In genomic region chr2:190990132-190990531, GRCh38 we compare ENCODE assay signal across 32 cellular contexts. TPM values are rescaled to one million over a fixed set of nuclear protein-coding genes. Genes with fewer than 3 reads are reported as not detected.
DNase-seq lines count a peak whose midpoint lies in the region; ATAC-seq and TF ChIP-seq lines count a peak whose summit lies in the region.
"Had no signal": no experiment of that assay in that cellular context is flagged by ENCODE, and none has a peak within 500 bp of the region (broad histone marks: within the 10 kb centered on the region; RNA-seq: fewer than 3 reads in every experiment).

No MANE protein-coding gene starts in this region.

- peaks cover 3% of the 10 kb centered on the region for H3K9me3 Mint-ChIP-seq in activated CD8-positive, alpha-beta T cell treated with anti-CD3 and anti-CD28 coated beads for 36 hours
- no peaks in the 10 kb centered on the region for H3K9me3 Mint-ChIP-seq in activated CD8-positive, alpha-beta T cell treated with anti-CD3 and anti-CD28 coated beads, Interleukin-2, amount 10 ng/mL, durations not matched to agents 7 days and 5 days (ENCODE audit: insufficient read depth)
- no peaks in the 10 kb centered on the region for H3K9me3 Mint-ChIP-seq in CD8-positive, alpha-beta T cell
- H3K9me3 Mint-ChIP-seq in activated B cell treated with CpG ODN at 0.5 μM for 24 hours = no peaks in the 10 kb centered on the region
- no peaks in the 10 kb centered on the region for H3K9me3 Mint-ChIP-seq in naive thymus-derived CD8-positive, alpha-beta T cell
- H3K9me3 Mint-ChIP-seq: central memory CD8-positive, alpha-beta T cell; dendritic cell treated with granulocyte-macrophage colony-stimulating factor and Interleukin-4, amounts not matched to agents 40 ng/mL and 50 ng/mL, for 4 days; neural crest cell had no signal

- no peaks in the 10 kb centered on the region for H3K27me3 Mint-ChIP-seq in activated CD8-positive, alpha-beta T cell treated with anti-CD3 and anti-CD28 coated beads for 36 hours
- no peaks in the 10 kb centered on the region for H3K27me3 Mint-ChIP-seq in activated CD8-positive, alpha-beta T cell treated with anti-CD3 and anti-CD28 coated beads, Interleukin-2, amount 10 ng/mL, durations not matched to agents 7 days and 5 days (ENCODE audit: low read depth)
- no peaks in the 10 kb centered on the region for H3K27me3 Mint-ChIP-seq in CD8-positive, alpha-beta T cell (ENCODE audit: low read depth)
- H3K27me3 Mint-ChIP-seq in activated B cell treated with CpG ODN at 0.5 μM for 24 hours = no peaks in the 10 kb centered on the region
- H3K27me3 Mint-ChIP-seq in naive thymus-derived CD8-positive, alpha-beta T cell = no peaks in the 10 kb centered on the region
- H3K27me3 Mint-ChIP-seq: central memory CD8-positive, alpha-beta T cell; dendritic cell treated with granulocyte-macrophage colony-stimulating factor and Interleukin-4, amounts not matched to agents 40 ng/mL and 50 ng/mL, for 4 days had no signal

- no peaks in the 10 kb centered on the region for H3K9me3 ChIP-seq in CD8-positive, alpha-beta T cell (ENCODE audit: low read length)
- H3K9me3 ChIP-seq: BE2C, body of pancreas, HAP-1, MG63, mucosa of descending colon, ovary, SK-N-SH had no signal

- H3K27ac ChIP-seq in CD8-positive, alpha-beta T cell (ENCODE audit: low read depth, low read length) = no peak overlapping the region
- H3K27ac ChIP-seq: body of pancreas, HL-60, KMS-11, ovary, PC-9 had no signal

- no peak overlapping the region for H3K4me3 ChIP-seq in CD8-positive, alpha-beta T cell (ENCODE audit: low read depth, low read length)
- H3K4me3 ChIP-seq: body of pancreas, HAP-1, MG63, mucosa of descending colon, ovary, PC-9 had no signal

- peaks cover 80% of the 10 kb centered on the region for H3K36me3 ChIP-seq in CD8-positive, alpha-beta T cell (ENCODE audit: insufficient read depth, low read length)
- H3K36me3 ChIP-seq: ovary had no signal

- TF ChIP-seq CTCF in activated CD8-positive, alpha-beta T cell treated with anti-CD3 and anti-CD28 coated beads for 36 hours (IDR thresholded peaks at IDR 0.05) = no peak
- TF ChIP-seq CTCF in CD8-positive, alpha-beta T cell (IDR thresholded peaks at IDR 0.05) = no peak
- TF ChIP-seq CTCF in activated B cell treated with CpG ODN at 0.5 μM for 24 hours (IDR thresholded peaks at IDR 0.05) = no peak

- H3K27me3 ChIP-seq in CD8-positive, alpha-beta T cell (ENCODE audit: insufficient read depth, low read length) = no peaks in the 10 kb centered on the region
- H3K27me3 ChIP-seq: BE2C, body of pancreas, MG63, ovary had no signal

- no peak for DNase-seq in activated CD8-positive, alpha-beta T cell treated with anti-CD3 and anti-CD28 coated beads for 36 hours
- DNase-seq in activated CD8-positive, alpha-beta T cell treated with anti-CD3 and anti-CD28 coated beads, Interleukin-2, amount 10 ng/mL, durations not matched to agents 7 days and 5 days = no peak
- no peak for DNase-seq in CD8-positive, alpha-beta T cell
- DNase-seq in activated B cell treated with CpG ODN at 0.5 μM for 24 hours (no peak), GM19240 (ENCODE audit: insufficient read length, low spot score) (no peak), NCI-H748 treated with DMSO at 0.1 percent for 48 hours (lab: John Stamatoyannopoulos, UW) (no peak)
- no peak for DNase-seq in naive thymus-derived CD8-positive, alpha-beta T cell
- DNase-seq: activated T-cell treated with anti-CD3 and anti-CD28 coated beads, Interleukin-2, amount 50 U/mL, for 48 hours; BE2C; body of pancreas; DMS153; erythroblast; left colon; mammary epithelial cell; MG63; mucosa of descending colon; NCI-H1105 treated with DMSO at 0.1 percent for 48 hours; NCI-H1930; NCI-H226; NCI-H526 treated with DMSO at 0.1 percent for 48 hours; ovary; PC-9; SK-N-SH; small intestine; stimulated activated naive CD4-positive, alpha-beta T cell had no signal

- POLR2A ChIA-PET in activated CD8-positive, alpha-beta T cell treated with anti-CD3 and anti-CD28 coated beads for 36 hours (lab: Charles Lee) = interaction anchor here (0.6 to 13.3 kb wide), 4 partner anchors 13 to 23 kb away, joined by 3 to 121 read pairs (median 6); no protein-coding TSS in a partner anchor
- POLR2A ChIA-PET in activated CD8-positive, alpha-beta T cell treated with anti-CD3 and anti-CD28 coated beads, Interleukin-2, amount 10 ng/mL, durations not matched to agents 7 days and 5 days (lab: Charles Lee) = interaction anchor here (0.9 to 2.4 kb wide), 5 partner anchors 10 to 17 kb away, joined by 3 to 8 read pairs (median 5); no protein-coding TSS in a partner anchor
- POLR2A ChIA-PET in CD8-positive, alpha-beta T cell (lab: Charles Lee) = interaction anchor here (0.8 to 1.5 kb wide), 3 partner anchors 13 to 29 kb away, joined by 3 to 4 read pairs (median 3); no protein-coding TSS in a partner anchor
- POLR2A ChIA-PET in activated B cell treated with CpG ODN at 0.5 μM for 24 hours (lab: Charles Lee) = no interaction called here
- POLR2A ChIA-PET in naive thymus-derived CD8-positive, alpha-beta T cell (lab: Charles Lee) = interaction anchor here (2.4 kb wide), 1 partner anchor 10 kb away, joined by 8 read pairs; no protein-coding TSS in a partner anchor

- peaks cover 85% of the 10 kb centered on the region for H3K36me3 Mint-ChIP-seq in activated CD8-positive, alpha-beta T cell treated with anti-CD3 and anti-CD28 coated beads for 36 hours (ENCODE audit: low read depth)
- peaks cover 91% of the 10 kb centered on the region for H3K36me3 Mint-ChIP-seq in activated CD8-positive, alpha-beta T cell treated with anti-CD3 and anti-CD28 coated beads, Interleukin-2, amount 10 ng/mL, durations not matched to agents 7 days and 5 days (ENCODE audit: low read depth)
- H3K36me3 Mint-ChIP-seq in CD8-positive, alpha-beta T cell = peaks cover 96% of the 10 kb centered on the region
- peaks cover 92% of the 10 kb centered on the region for H3K36me3 Mint-ChIP-seq in activated B cell treated with CpG ODN at 0.5 μM for 24 hours (ENCODE audit: low read depth)
- peaks cover 7 to 97% (median 72%) of the 10 kb centered on the region in 3 donors for H3K36me3 Mint-ChIP-seq in naive thymus-derived CD8-positive, alpha-beta T cell

- H3K4me1 Mint-ChIP-seq in activated CD8-positive, alpha-beta T cell treated with anti-CD3 and anti-CD28 coated beads for 36 hours (ENCODE audit: low read depth) = peaks cover 46% of the 10 kb centered on the region
- H3K4me1 Mint-ChIP-seq in activated CD8-positive, alpha-beta T cell treated with anti-CD3 and anti-CD28 coated beads, Interleukin-2, amount 10 ng/mL, durations not matched to agents 7 days and 5 days (ENCODE audit: low read depth) = peaks cover 66% of the 10 kb centered on the region
- H3K4me1 Mint-ChIP-seq in CD8-positive, alpha-beta T cell (ENCODE audit: low read depth) = peaks cover 47% of the 10 kb centered on the region
- peaks cover 3% of the 10 kb centered on the region for H3K4me1 Mint-ChIP-seq in activated B cell treated with CpG ODN at 0.5 μM for 24 hours
- H3K4me1 Mint-ChIP-seq in naive thymus-derived CD8-positive, alpha-beta T cell = peaks cover 18 to 77% (median 45%) of the 10 kb centered on the region in 4 donors
- H3K4me1 Mint-ChIP-seq: neural crest cell had no signal

- intact Hi-C loops in activated CD8-positive, alpha-beta T cell treated with anti-CD3 and anti-CD28 coated beads for 36 hours (cut with micrococcal nuclease) = no loop called here
- intact Hi-C loops in CD8-positive, alpha-beta T cell (cut with DNase I, micrococcal nuclease) = loop anchor here in 1 of 2 experiments (2.0 kb wide), 1 partner anchor 15 kb away; no protein-coding TSS in a partner anchor
- intact Hi-C loops in activated B cell treated with CpG ODN at 0.5 μM for 24 hours (cut with micrococcal nuclease) = loop anchor here (2.0 kb wide), 1 partner anchor 13 kb away; no protein-coding TSS in a partner anchor

- H3K27ac Mint-ChIP-seq in activated CD8-positive, alpha-beta T cell treated with anti-CD3 and anti-CD28 coated beads for 36 hours = peak overlapping the region; percentile 45
- H3K27ac Mint-ChIP-seq in activated CD8-positive, alpha-beta T cell treated with anti-CD3 and anti-CD28 coated beads, Interleukin-2, amount 10 ng/mL, durations not matched to agents 7 days and 5 days = no peak overlapping the region
- peak overlapping the region; percentile 67 for H3K27ac Mint-ChIP-seq in CD8-positive, alpha-beta T cell
- peak overlapping the region; percentile 30 for H3K27ac Mint-ChIP-seq in activated B cell treated with CpG ODN at 0.5 μM for 24 hours
- peak overlapping the region in 8 of 10 donors; percentile 25 to 74 (median 40) for H3K27ac Mint-ChIP-seq in naive thymus-derived CD8-positive, alpha-beta T cell
- H3K27ac Mint-ChIP-seq: dendritic cell treated with granulocyte-macrophage colony-stimulating factor and Interleukin-4, amounts not matched to agents 40 ng/mL and 50 ng/mL, for 4 days; T-helper 1 cell treated with Interleukin-12 subunit alpha and Interleukin-12 subunit beta and Interleukin-4 antibody, amounts not matched to agents 30 μg/mL and 1 μg/mL, for 36 hours had no signal

- H3K4me1 ChIP-seq in CD8-positive, alpha-beta T cell (ENCODE audit: insufficient read depth, low read length) = peaks cover 21% of the 10 kb centered on the region
- H3K4me1 ChIP-seq: BE2C, body of pancreas, HAP-1 had no signal

- H3K4me3 Mint-ChIP-seq in activated CD8-positive, alpha-beta T cell treated with anti-CD3 and anti-CD28 coated beads for 36 hours = no peak overlapping the region
- H3K4me3 Mint-ChIP-seq in activated CD8-positive, alpha-beta T cell treated with anti-CD3 and anti-CD28 coated beads, Interleukin-2, amount 10 ng/mL, durations not matched to agents 7 days and 5 days = no peak overlapping the region
- no peak overlapping the region for H3K4me3 Mint-ChIP-seq in CD8-positive, alpha-beta T cell
- H3K4me3 Mint-ChIP-seq in activated B cell treated with CpG ODN at 0.5 μM for 24 hours = no peak overlapping the region
- no peak overlapping the region for H3K4me3 Mint-ChIP-seq in naive thymus-derived CD8-positive, alpha-beta T cell
- H3K4me3 Mint-ChIP-seq: central memory CD8-positive, alpha-beta T cell; dendritic cell treated with granulocyte-macrophage colony-stimulating factor and Interleukin-4, amounts not matched to agents 40 ng/mL and 50 ng/mL, for 4 days; neural crest cell; T-helper 1 cell treated with Interleukin-12 subunit alpha and Interleukin-12 subunit beta and Interleukin-4 antibody, amounts not matched to agents 30 μg/mL and 1 μg/mL, for 36 hours had no signal

- CTCF ChIA-PET in activated CD8-positive, alpha-beta T cell treated with anti-CD3 and anti-CD28 coated beads for 36 hours (lab: Charles Lee) = interaction anchor here (1.6 kb wide), 1 partner anchor 26 kb away, joined by 3 read pairs; no protein-coding TSS in a partner anchor
- CTCF ChIA-PET in activated CD8-positive, alpha-beta T cell treated with anti-CD3 and anti-CD28 coated beads, Interleukin-2, amount 10 ng/mL, durations not matched to agents 7 days and 5 days (lab: Charles Lee) = no interaction called here
- CTCF ChIA-PET in CD8-positive, alpha-beta T cell (lab: Charles Lee) = no interaction called here
- CTCF ChIA-PET in activated B cell treated with CpG ODN at 0.5 μM for 24 hours (lab: Charles Lee) = no interaction called here

- ATAC-seq in activated CD8-positive, alpha-beta T cell treated with anti-CD3 and anti-CD28 coated beads for 36 hours = no peak
- no peak for ATAC-seq in activated CD8-positive, alpha-beta T cell treated with anti-CD3 and anti-CD28 coated beads, Interleukin-2, amount 10 ng/mL, durations not matched to agents 7 days and 5 days
- ATAC-seq in CD8-positive, alpha-beta T cell = no peak
- no peak for ATAC-seq in activated B cell treated with CpG ODN at 0.5 μM for 24 hours (ENCODE audit: low read depth)
- no peak for ATAC-seq in naive thymus-derived CD8-positive, alpha-beta T cell
- ATAC-seq: body of pancreas, left colon, mucosa of descending colon had no signal

RNA-seq across cellular contexts. Expression of gene STAT1, which starts 23.8 kb away (rescaled TPM):
- total RNA-seq in activated CD8-positive, alpha-beta T cell treated with anti-CD3 and anti-CD28 coated beads for 36 hours = 100 to 1,000 TPM; 293 to 311 TPM
- total RNA-seq in activated CD8-positive, alpha-beta T cell treated with anti-CD3 and anti-CD28 coated beads, Interleukin-2, amount 10 ng/mL, durations not matched to agents 7 days and 5 days = 100 to 1,000 TPM; 472 to 473 TPM
- total RNA-seq in CD8-positive, alpha-beta T cell = 10 to 100 TPM; 66.7 to 69.9 TPM
- 71.2 and 85.1 TPM in 2 replicates for total RNA-seq in activated B cell treated with CpG ODN at 0.5 μM for 24 hours
- 10 to 100 TPM; 62.8 to 74.9 TPM for total RNA-seq in naive thymus-derived CD8-positive, alpha-beta T cell
- 100 to 1,000 TPM; 154 to 231 (median 217) TPM for polyA plus RNA-seq in naive thymus-derived CD8-positive, alpha-beta T cell
